ENCODE assay signal across 18 cellular contexts in the genomic region with DNA sequence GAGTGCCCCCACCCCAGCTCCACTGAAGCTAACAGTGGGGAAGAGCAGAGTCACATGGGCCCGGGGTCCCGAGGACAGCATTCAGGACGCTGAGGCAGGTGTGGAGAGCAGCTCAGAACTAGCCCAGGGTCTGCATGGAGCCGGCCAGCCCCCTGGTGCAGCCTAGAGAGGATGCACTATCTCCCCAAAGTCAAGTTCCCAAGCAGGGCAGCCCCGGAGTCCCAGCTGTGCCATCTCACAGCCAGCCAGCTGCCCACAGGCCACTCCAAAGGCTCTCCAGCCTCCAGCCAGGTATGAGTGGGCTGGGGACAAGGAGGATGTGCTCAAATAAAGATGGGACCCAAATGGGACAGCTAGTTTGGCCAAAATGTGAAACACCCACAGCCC. TPM values are rescaled to one million over a fixed set of nuclear protein-coding genes. Genes with fewer than 3 reads are reported as not detected.
DNase-seq lines count a peak whose midpoint lies in the region; ATAC-seq and TF ChIP-seq lines count a peak whose summit lies in the region.
"Had no signal": no experiment of that assay in that cellular context is flagged by ENCODE, and none has a peak within 500 bp of the region (broad histone marks: within the 10 kb centered on the region; RNA-seq: fewer than 3 reads in every experiment).

No MANE protein-coding gene starts in this region.

- no peak for ATAC-seq in HG03439 (IDR thresholded peaks at IDR 0.05; ENCODE audit: unreplicated experiment)
- ATAC-seq: mucosa of descending colon, Right ventricle myocardium inferior had no signal

- POLR2A ChIA-PET in OCI-LY7 (lab: Charles Lee), result no interaction called here

- no peak overlapping the region for H3K18ac ChIP-seq in H9 (ENCODE audit: insufficient read length, low read depth, low read length)

- H4K20me1 ChIP-seq in H9 (ENCODE audit: control insufficient read depth, insufficient read depth, insufficient read length), result peaks cover 1% of the 10 kb centered on the region
- no peaks in the 10 kb centered on the region for H4K20me1 ChIP-seq in OCI-LY7 (ENCODE audit: insufficient read depth, low read length)

- H3K27me3 ChIP-seq in H9 (ENCODE audit: insufficient read depth, low read length), result no peaks in the 10 kb centered on the region; the same call in 1 of the 2 replicates
- no peaks in the 10 kb centered on the region for H3K27me3 ChIP-seq in WERI-Rb-1 (ENCODE audit: insufficient read depth, low read depth, severe bottlenecking)
- H3K27me3 ChIP-seq in layer of hippocampus (ENCODE audit: control insufficient read depth, insufficient read depth, low read length), result no peaks in the 10 kb centered on the region
- H3K27me3 ChIP-seq: brain microvascular endothelial cell had no signal

- H3K9me3 ChIP-seq in H9 (ENCODE audit: control insufficient read depth, low read depth, low read length) (no peaks in the 10 kb centered on the region), WERI-Rb-1 (ENCODE audit: severe bottlenecking) (no peaks in the 10 kb centered on the region), OCI-LY7 (ENCODE audit: low read length) (no peaks in the 10 kb centered on the region)
- H3K9me3 ChIP-seq: mucosa of descending colon had no signal

- no peak overlapping the region for H3K4me3 Mint-ChIP-seq in H9
- H3K4me3 Mint-ChIP-seq: T-helper 2 cell treated with Interferon-gamma antibody and Interleukin-4, amounts not matched to agents 5 μg/mL and 100 μg/mL, for 36 hours had no signal

- H3K4me1 Mint-ChIP-seq in H9, result peaks cover 0 to 11% of the 10 kb centered on the region in 2 experiments; a peak in 3 of 4 replicates

- H3K27me3 Mint-ChIP-seq in H9 (ENCODE audit: low read depth), result peaks cover 2% of the 10 kb centered on the region; the same call in 1 of the 2 replicates
- H3K27me3 Mint-ChIP-seq: CD8-positive, alpha-beta memory T cell had no signal

- no TSS peak for BruUV-seq in OCI-LY7 (replicated peaks; lab: Mats Ljungman, UMichigan)

- H3K23me2 ChIP-seq in H9 (ENCODE audit: insufficient read length, low read depth, low read length, poor library complexity, severe bottlenecking), result no peaks in the 10 kb centered on the region

- H2AFZ ChIP-seq in H9 (ENCODE audit: low read length), result no peak overlapping the region
- H2AFZ ChIP-seq in OCI-LY7 (ENCODE audit: low read length), result no peak overlapping the region

- CTCF ChIA-PET in OCI-LY7 (lab: Charles Lee; ENCODE audit: unreplicated experiment), result no interaction called here

- DNase-seq in H9 (no peak), WERI-Rb-1 (no peak), substantia nigra (lab: John Stamatoyannopoulos, UW) (no peak), OCI-M1 (lab: John Stamatoyannopoulos, UW) (no peak), OCI-LY7 (ENCODE audit: low spot score) (no peak)
- DNase-seq: activated effector memory CD4-positive, alpha-beta T cell treated with anti-CD3 and anti-CD28 coated beads, Interleukin-2, amount 50 U/mL, for 16 hours; brain microvascular endothelial cell; CD8-positive, alpha-beta memory T cell; H7; islet precursor cell; Karpas-422; mucosa of descending colon; NCI-H187 treated with DMSO at 0.1 percent for 48 hours; NCI-H748 treated with DMSO at 0.1 percent for 48 hours had no signal

- H4K8ac ChIP-seq in H9 (replicated peaks; ENCODE audit: insufficient read length, low read depth, low read length), result no peak overlapping the region

- no peak overlapping the region for H2BK20ac ChIP-seq in H9 (ENCODE audit: low read depth, low read length, poor library complexity, severe bottlenecking)

- no peak overlapping the region for H3K4me2 ChIP-seq in H9 (ENCODE audit: insufficient read depth, insufficient read length, low read length)
- H3K4me2 ChIP-seq in OCI-LY7 (ENCODE audit: low read length), result no peak overlapping the region

- peak overlapping the region; percentile 39 for H4K91ac ChIP-seq in H9 (ENCODE audit: insufficient read length, low read depth, low read length)

- H3K14ac ChIP-seq in H9 (ENCODE audit: insufficient read depth, low read length), result no peak overlapping the region; the same call in 1 of the 2 replicates

- H3K79me1 ChIP-seq in H9 (ENCODE audit: insufficient read depth, low read depth, low read length, poor library complexity, severe bottlenecking), result no peaks in the 10 kb centered on the region

- H3K27ac ChIP-seq in H9 (ENCODE audit: insufficient read length, low read depth, low read length), result no peak overlapping the region
- H3K27ac ChIP-seq in WERI-Rb-1, result peak overlapping the region; percentile 98
- peak overlapping the region; percentile 87 for H3K27ac ChIP-seq in layer of hippocampus (ENCODE audit: low read depth, low read length)
- peak overlapping the region; percentile 95 for H3K27ac ChIP-seq in substantia nigra (ENCODE audit: low read depth, low read length, poor library complexity, severe bottlenecking)
- H3K27ac ChIP-seq in OCI-LY7 (ENCODE audit: low read depth, low read length, poor library complexity, severe bottlenecking), result no peak overlapping the region

- H3K56ac ChIP-seq in H9 (ENCODE audit: insufficient read length, low read depth, low read length), result no peak overlapping the region

- H3K9me2 ChIP-seq in OCI-LY7 (ENCODE audit: insufficient read depth, low read length), result no peaks in the 10 kb centered on the region

- no peaks in the 10 kb centered on the region for H3K9me3 Mint-ChIP-seq in H9
- H3K9me3 Mint-ChIP-seq: CD8-positive, alpha-beta memory T cell; T-helper 2 cell treated with Interferon-gamma antibody and Interleukin-4, amounts not matched to agents 5 μg/mL and 100 μg/mL, for 36 hours had no signal

- no peak overlapping the region for H3K23ac ChIP-seq in H9 (ENCODE audit: insufficient read length, low read depth, low read length)

- H3K4me3 ChIP-seq in WERI-Rb-1 (ENCODE audit: low read depth, low read length) (no peak overlapping the region), OCI-LY7 (ENCODE audit: low read depth, low read length, poor library complexity, severe bottlenecking) (no peak overlapping the region)
- H3K4me3 ChIP-seq: mucosa of descending colon had no signal

- H2AK5ac ChIP-seq in H9 (ENCODE audit: insufficient read length, low read length), result no peak overlapping the region

- H3K36me3 Mint-ChIP-seq in H9 (ENCODE audit: insufficient read depth in 1 of 3, low read depth in 3 of 3), result peaks cover 9 to 14% (median 10%) of the 10 kb centered on the region in 3 experiments; a peak in 5 of 7 replicates

- TF ChIP-seq CTCF in H9 (conservative IDR thresholded peaks at IDR 0.05) (no peak), WERI-Rb-1 (IDR thresholded peaks at IDR 0.05; ENCODE audit: low read depth, low read length) (no peak), OCI-LY7 (conservative IDR thresholded peaks at IDR 0.05; ENCODE audit: low read length) (no peak)

- no peak overlapping the region; a peak in 1 of 7 replicates for H3K27ac Mint-ChIP-seq in H9

- H2BK120ac ChIP-seq in H9 (ENCODE audit: low read depth, low read length, poor library complexity, severe bottlenecking), result no peak overlapping the region

- H3K36me3 ChIP-seq in WERI-Rb-1 (peaks cover 62% of the 10 kb centered on the region), OCI-LY7 (ENCODE audit: insufficient read depth, low read length) (no peaks in the 10 kb centered on the region)

- H4K5ac ChIP-seq in H9 (ENCODE audit: insufficient read length, low read depth, low read length), result no peak overlapping the region

- intact Hi-C loops in OCI-LY7 (cut with micrococcal nuclease; ENCODE audit: unreplicated experiment), result no loop called here

- no peak overlapping the region for H2BK12ac ChIP-seq in H9 (ENCODE audit: insufficient read length, low read depth, low read length)

- H3T11ph ChIP-seq in H9 (ENCODE audit: low read length), result no peak overlapping the region

- H3K79me2 ChIP-seq in H9 (ENCODE audit: insufficient read depth, low read length) (no peaks in the 10 kb centered on the region), OCI-LY7 (ENCODE audit: insufficient read depth, low read depth, low read length) (no peaks in the 10 kb centered on the region)

- no peak overlapping the region for H2BK5ac ChIP-seq in H9 (ENCODE audit: insufficient read length, low read length)

- no peak overlapping the region; the same call in 1 of the 2 replicates for H3K4ac ChIP-seq in H9 (ENCODE audit: low read depth, low read length)

- no peak overlapping the region for H3K9ac ChIP-seq in H9 (ENCODE audit: extremely low read depth, insufficient read length, low read length)

- no CpG with 5 or more reads among the region's 5 CpGs for WGBS in H9 (ENCODE audit: extremely low coverage, insufficient read length, low lambda C conversion rate)

- H2BK15ac ChIP-seq in H9 (ENCODE audit: low read depth, low read length), result no peak overlapping the region

- H3K4me1 ChIP-seq in H9 (ENCODE audit: insufficient read depth, low read length) (no peaks in the 10 kb centered on the region; the same call in 1 of the 2 replicates), OCI-LY7 (ENCODE audit: insufficient read depth, low read length, poor library complexity, severe bottlenecking) (no peaks in the 10 kb centered on the region)

RNA-seq across cellular contexts. Expression of a gene that starts 41.0 kb away (rescaled TPM):
- total RNA-seq in H9 (2021) (30.0 and 32.0 TPM in 2 replicates), OCI-LY7 (2022) (9.8 and 14.1 TPM in 2 replicates)
- 1.5 and 3.0 TPM in 2 replicates for total RNA-seq in OCI-LY7 (2014; rRNA removed; shearing (Covaris generic))

Comparison
In these comparisons a context has a peak if more than half of its experiments do, and no peak if none do; other contexts are left out.
1. H3K27ac ChIP-seq: peak in WERI-Rb-1 (single experiment), layer of hippocampus (single experiment) and substantia nigra (single experiment); none in H9 (single experiment) and OCI-LY7 (single experiment).